16 cellular contexts compared by ENCODE assay signal in the genomic region with DNA sequence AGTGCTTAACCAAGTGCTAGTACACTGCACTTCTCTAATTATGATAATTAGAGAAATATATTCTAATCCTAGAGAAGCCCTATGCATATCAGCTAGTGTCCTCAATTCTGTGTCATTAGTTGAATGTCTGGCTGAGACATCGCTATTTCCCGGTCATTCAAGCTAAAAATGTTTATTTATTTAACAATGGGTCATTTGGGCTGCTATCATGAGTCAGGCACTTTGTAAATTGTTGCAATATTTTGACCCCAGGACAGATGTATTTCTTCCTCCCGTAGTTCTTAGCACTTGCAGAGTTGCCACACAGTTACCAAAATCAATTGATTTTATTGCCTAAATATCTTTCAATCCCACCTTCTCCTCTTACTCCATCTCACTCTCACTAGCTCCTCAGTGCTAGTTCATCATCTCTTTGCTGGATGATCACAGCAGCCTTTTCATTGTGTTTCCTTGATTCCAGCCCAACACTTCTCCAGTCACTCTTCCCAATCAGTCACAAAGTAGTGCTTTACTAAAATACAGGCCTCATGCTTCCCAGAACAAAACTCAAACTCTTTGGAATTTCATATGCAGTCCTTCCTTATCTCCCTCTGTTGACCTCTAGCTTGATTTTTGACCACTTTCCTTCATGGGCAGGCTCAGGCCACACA.
DNase-seq lines count a peak whose midpoint lies in the region; ATAC-seq lines count a peak whose summit lies in the region.
"Had no signal": no experiment of that assay in that cellular context is flagged by ENCODE, and none has a peak within 500 bp of the region (broad histone marks: within the 10 kb centered on the region; RNA-seq: fewer than 3 reads in every experiment).

No MANE protein-coding gene starts in this region.

- H3K27me3 ChIP-seq in mesenchymal stem cell (ENCODE audit: control insufficient read depth in 1 of 2, insufficient read depth in 1 of 2, low read length in 2 of 2): no peaks in the 10 kb centered on the region
- H3K27me3 ChIP-seq: thyroid gland had no signal

- 0% methylated on average over 3 of the region's 3 CpGs for WGBS in mesenchymal stem cell

- ATAC-seq in Right ventricle myocardium inferior (no peak), HG02884 (IDR thresholded peaks at IDR 0.05; ENCODE audit: unreplicated experiment) (no peak)
- ATAC-seq: natural killer cell had no signal

- H2BK12ac ChIP-seq in mesenchymal stem cell (ENCODE audit: low read length in 2 of 2): peak overlapping the region; percentile 37 to 72

- no peak overlapping the region for H3K4me3 ChIP-seq in mesenchymal stem cell (ENCODE audit: insufficient read depth in 1 of 2, low read depth in 1 of 2, low read length in 2 of 2)
- H3K4me3 ChIP-seq: thyroid gland had no signal

- no peaks in the 10 kb centered on the region for H3K9me3 ChIP-seq in mesenchymal stem cell (ENCODE audit: control insufficient read depth, low read length)
- H3K9me3 ChIP-seq: thyroid gland had no signal

- H2AFZ ChIP-seq in mesenchymal stem cell (ENCODE audit: low read depth, low read length): no peak overlapping the region

- H2BK15ac ChIP-seq in mesenchymal stem cell (ENCODE audit: low read depth, poor library complexity, severe bottlenecking): no peak overlapping the region

- H3K4me2 ChIP-seq in mesenchymal stem cell (ENCODE audit: low read length, poor library complexity, severe bottlenecking): no peak overlapping the region
- H3K4me2 ChIP-seq: KMS-11 had no signal

- H3K9ac ChIP-seq in mesenchymal stem cell (ENCODE audit: low read length): no peak overlapping the region
- H3K9ac ChIP-seq: KMS-11 had no signal

- H4K91ac ChIP-seq in mesenchymal stem cell (ENCODE audit: low read length): peak overlapping the region; percentile 52

- peak overlapping the region; percentile 45 for H4K8ac ChIP-seq in mesenchymal stem cell (ENCODE audit: low read length)

- peak overlapping the region; percentile 33 for H3K27ac ChIP-seq in mesenchymal stem cell (ENCODE audit: low read length, poor library complexity, severe bottlenecking)
- H3K27ac ChIP-seq: KMS-11, thyroid gland had no signal

- H3K4ac ChIP-seq in mesenchymal stem cell (ENCODE audit: low read depth in 1 of 2, low read length in 2 of 2): peak overlapping the region; percentile 13 to 22

- no peak overlapping the region for H3K14ac ChIP-seq in mesenchymal stem cell (ENCODE audit: low read length in 2 of 2)

- H2AK5ac ChIP-seq in mesenchymal stem cell (ENCODE audit: low read length, severe bottlenecking): no peak overlapping the region

- H3K36me3 ChIP-seq in mesenchymal stem cell (ENCODE audit: control insufficient read depth in 1 of 2, insufficient read depth in 2 of 2, low read depth in 1 of 2, low read length in 2 of 2): no peaks in the 10 kb centered on the region
- H3K36me3 ChIP-seq: thyroid gland had no signal

- intact Hi-C loops in Right ventricle myocardium inferior (cut with DNase I): no loop called here

- no peak overlapping the region for H3K23ac ChIP-seq in mesenchymal stem cell (ENCODE audit: low read length in 2 of 2)

- H2BK120ac ChIP-seq in mesenchymal stem cell (ENCODE audit: low read depth, low read length): peak overlapping the region; percentile 11

- H3K79me1 ChIP-seq in mesenchymal stem cell (replicated peaks; ENCODE audit: low read length, poor library complexity, severe bottlenecking): no peaks in the 10 kb centered on the region

- H3K18ac ChIP-seq in mesenchymal stem cell (ENCODE audit: low read depth in 1 of 2, low read length in 2 of 2): peak overlapping the region; percentile 31 to 69

- no peak overlapping the region for H2BK5ac ChIP-seq in mesenchymal stem cell (ENCODE audit: low read depth, low read length, poor library complexity, severe bottlenecking)

- H3K4me1 ChIP-seq in mesenchymal stem cell (ENCODE audit: control insufficient read depth, insufficient read depth, low read depth, low read length): no peaks in the 10 kb centered on the region
- H3K4me1 ChIP-seq: thyroid gland had no signal

- peak; percentile 75 for DNase-seq in Daoy (ENCODE audit: low read depth)
- DNase-seq in NCI-H69 (lab: John Stamatoyannopoulos, UW): peak; percentile 15
- DNase-seq in epidermal melanocyte (ENCODE audit: insufficient read length, low spot score): peak; percentile 40
- DNase-seq in mesenchymal stem cell: peak; percentile 81
- no peak for DNase-seq in GDM1 (lab: John Stamatoyannopoulos, UW)
- DNase-seq in Right ventricle myocardium inferior (ENCODE audit: missing footprints): no peak
- DNase-seq in SW 1271 (lab: John Stamatoyannopoulos, UW): no peak
- DNase-seq: activated CD8-positive, alpha-beta memory T cell treated with anti-CD3 and anti-CD28 coated beads for 24 hours; activated gamma-delta T cell; caudate nucleus; natural killer cell; NCI-H1694; NCI-H524 treated with DMSO at 0.1 percent for 48 hours; thyroid gland had no signal

Comparison
In these comparisons a context has a peak if more than half of its experiments do, and no peak if none do; other contexts are left out.
1. DNase-seq: peak in Daoy (single experiment), NCI-H69 (single experiment), epidermal melanocyte (single experiment) and mesenchymal stem cell (single experiment); none in GDM1 (single experiment), Right ventricle myocardium inferior (single experiment) and SW 1271 (0 of 2).